In genomic region chr13:41059896-41060722, GRCh38 we compare ENCODE assay signal across 8 cellular contexts. TPM values are rescaled to one million over a fixed set of nuclear protein-coding genes. Genes with fewer than 3 reads are reported as not detected.
A peak's percentile ranks its signal among the peaks of the same experiment; 100 is the strongest.
DNase-seq lines count a peak whose midpoint lies in the region; ATAC-seq and TF ChIP-seq lines count a peak whose summit lies in the region.

No MANE protein-coding gene starts in this region.

- peaks cover 0 to 9% (median 4%) of the 10 kb centered on the region in 5 donors for H3K9me3 Mint-ChIP-seq in CD8-positive, alpha-beta memory T cell
- H3K9me3 Mint-ChIP-seq in endothelial cell (ENCODE audit: unreplicated experiment), result no peaks in the 10 kb centered on the region

- ATAC-seq in GM19438 (IDR thresholded peaks at IDR 0.05; ENCODE audit: low read depth, unreplicated experiment) (peak; percentile 46), HG03571 (IDR thresholded peaks at IDR 0.05; ENCODE audit: unreplicated experiment) (peak; percentile 36)

- CTCF ChIA-PET in CD8-positive, alpha-beta memory T cell (lab: Charles Lee), result interaction anchor here (0.6 to 3.5 kb wide), 18 partner anchors 11 to 290 kb away, joined by 3 to 23 read pairs (median 3); partner anchors contain the start of gene ELF1

- H3K4me3 Mint-ChIP-seq in CD8-positive, alpha-beta memory T cell, result peak overlapping the region; percentile 97 to 100 (median 100)
- peak overlapping the region; percentile 98 for H3K4me3 Mint-ChIP-seq in endothelial cell (ENCODE audit: unreplicated experiment)

- H3K9me3 ChIP-seq in CD8-positive, alpha-beta memory T cell (ENCODE audit: low read length), result no peaks in the 10 kb centered on the region

- no peaks in the 10 kb centered on the region for H3K27me3 ChIP-seq in CD8-positive, alpha-beta memory T cell (ENCODE audit: insufficient read depth, low read length, poor library complexity, severe bottlenecking)

- peak in 4 of 5 donors; percentile 61 to 77 (median 70) for DNase-seq in CD8-positive, alpha-beta memory T cell
- DNase-seq in NOMO-1 treated with dmso at 0.1 percent for 144 hours (lab: John Stamatoyannopoulos, UW; ENCODE audit: unreplicated experiment) (peak; percentile 86), endothelial cell (ENCODE audit: low spot score) (peak; percentile 86), middle frontal gyrus (ENCODE audit: extremely low spot score, low spot score) (peak; percentile 67)
- DNase-seq in activated CD8-positive, alpha-beta memory T cell treated with anti-CD3 and anti-CD28 coated beads, Interleukin-2, amount 50 U/mL, for 24 hours (ENCODE audit: extremely low read depth), result peak; percentile 49
- DNase-seq in stimulated activated CD8-positive, alpha-beta memory T cell treated with anti-CD3 and anti-CD28 coated beads, Interleukin-15, amount 100 ng/mL, for 48 hours (ENCODE audit: low read depth in 2 of 2), result peak; percentile 77 to 81

- H3K4me3 ChIP-seq in CD8-positive, alpha-beta memory T cell (ENCODE audit: low read length), result peak overlapping the region; percentile 98

- peak overlapping the region; percentile 58 for H3K27ac ChIP-seq in CD8-positive, alpha-beta memory T cell (ENCODE audit: low read depth, low read length)

- H3K27me3 Mint-ChIP-seq in CD8-positive, alpha-beta memory T cell, result peaks cover 0 to 14% of the 10 kb centered on the region in 2 donors
- peaks cover 27% of the 10 kb centered on the region for H3K27me3 Mint-ChIP-seq in endothelial cell (ENCODE audit: unreplicated experiment)

- peaks cover 26% of the 10 kb centered on the region for H3K4me1 ChIP-seq in CD8-positive, alpha-beta memory T cell (ENCODE audit: insufficient read depth, low read length)

- POLR2A ChIA-PET in CD8-positive, alpha-beta memory T cell (lab: Charles Lee), result interaction anchor here (1.0 to 2.7 kb wide), 13 partner anchors 9 to 138 kb away, joined by 3 to 31 read pairs (median 5); partner anchors contain the start of gene ELF1

- peaks cover 0 to 32% (median 5%) of the 10 kb centered on the region in 3 donors for H3K36me3 Mint-ChIP-seq in CD8-positive, alpha-beta memory T cell
- H3K36me3 Mint-ChIP-seq in endothelial cell (ENCODE audit: low read depth, unreplicated experiment), result peaks cover 4% of the 10 kb centered on the region

- H3K36me3 ChIP-seq in CD8-positive, alpha-beta memory T cell (ENCODE audit: insufficient read depth, low read length), result no peaks in the 10 kb centered on the region

- no peak for TF ChIP-seq CTCF in endothelial cell (IDR thresholded peaks at IDR 0.05; ENCODE audit: unreplicated experiment)

- peak overlapping the region; percentile 98 to 100 (median 99) for H3K27ac Mint-ChIP-seq in CD8-positive, alpha-beta memory T cell
- peak overlapping the region; percentile 98 for H3K27ac Mint-ChIP-seq in endothelial cell (ENCODE audit: unreplicated experiment)

- peaks cover 44 to 67% (median 63%) of the 10 kb centered on the region in 3 donors for H3K4me1 Mint-ChIP-seq in CD8-positive, alpha-beta memory T cell
- H3K4me1 Mint-ChIP-seq in endothelial cell (ENCODE audit: unreplicated experiment), result peaks cover 26% of the 10 kb centered on the region

RNA-seq across cellular contexts. Expression of gene WBP4, which starts 1.2 kb away (rescaled TPM):
- total RNA-seq in CD8-positive, alpha-beta memory T cell, result 10 to 100 TPM; 15.5 to 15.8 TPM
- 4.7 TPM for polyA plus RNA-seq in CD8-positive, alpha-beta memory T cell
- total RNA-seq in endothelial cell (ENCODE audit: unreplicated experiment), result 8.2 TPM

RNA-seq across cellular contexts. Expression of gene ELF1, which starts 41.0 kb away (rescaled TPM):
- total RNA-seq in CD8-positive, alpha-beta memory T cell, result 10 to 100 TPM; 76.8 to 77.6 TPM
- 139 TPM for polyA plus RNA-seq in CD8-positive, alpha-beta memory T cell
- 46.0 TPM for total RNA-seq in endothelial cell (ENCODE audit: unreplicated experiment)

Comparison
In these comparisons a context has a peak if more than half of its experiments do, and no peak if none do; other contexts are left out.
1. Peak in every context shown above with its lines: DNase-seq, ATAC-seq, H3K4me3 ChIP-seq and H3K27ac ChIP-seq.